10 cellular contexts compared by ENCODE assay signal in the genomic region with DNA sequence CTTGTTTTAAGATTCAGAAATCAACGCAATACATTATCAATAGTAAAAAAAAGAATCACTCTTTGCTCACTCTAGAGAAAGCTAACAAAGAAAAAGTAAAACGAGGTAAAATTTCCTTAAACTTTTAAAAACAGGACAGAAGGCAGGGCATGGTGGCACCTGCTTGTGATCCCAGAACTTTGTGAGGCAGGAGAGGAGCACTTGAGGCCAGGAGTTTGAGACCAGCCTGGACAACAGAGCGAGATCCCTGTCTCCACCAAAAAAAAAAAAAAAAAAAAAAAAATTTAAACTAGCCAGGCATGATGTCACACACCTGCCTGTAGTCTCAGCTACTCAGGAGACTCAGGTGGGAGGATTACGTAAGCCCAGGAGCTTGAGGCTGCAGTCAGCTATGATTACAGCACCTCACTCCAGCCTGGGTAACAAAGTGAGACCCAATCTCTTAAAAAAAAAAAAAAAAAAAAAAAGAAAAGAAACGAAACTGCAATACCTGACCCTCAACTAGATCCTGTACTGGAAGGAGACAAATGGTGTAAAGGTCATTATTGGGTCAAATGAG. TPM values are rescaled to one million over a fixed set of nuclear protein-coding genes. Genes with fewer than 3 reads are reported as not detected.
DNase-seq lines count a peak whose midpoint lies in the region; ATAC-seq, FAIRE-seq and TF ChIP-seq lines count a peak whose summit lies in the region.
"Had no signal": no experiment of that assay in that cellular context is flagged by ENCODE, and none has a peak within 500 bp of the region (broad histone marks: within the 10 kb centered on the region; RNA-seq: fewer than 3 reads in every experiment).

No MANE protein-coding gene starts in this region.

- H3K27ac ChIP-seq in CD4-positive, alpha-beta memory T cell (ENCODE audit: low read depth, low read length): peak overlapping the region; percentile 99
- H3K27ac ChIP-seq in HUES64 (ENCODE audit: low read depth, low read length) (no peak overlapping the region), ascending aorta (peak overlapping the region in 1 of 2 donors; percentile 15), mesendoderm (ENCODE audit: low read depth, low read length) (no peak overlapping the region), kidney (ENCODE audit: low read depth in 2 of 2, low read length in 2 of 2) (no peak overlapping the region)

- intact Hi-C loops in CD4-positive, alpha-beta memory T cell (cut with micrococcal nuclease): loop anchor here (2.0 to 10.0 kb wide), 5 partner anchors 19 to 1703 kb away; a partner anchor contains a TSS
- intact Hi-C loops in ascending aorta (cut with DNase I) (loop anchor here (10.0 kb wide), 1 partner anchor 637 kb away; a partner anchor contains a TSS), kidney (cut with DNase I) (no loop called here)

- H3K4me1 ChIP-seq in CD4-positive, alpha-beta memory T cell (ENCODE audit: insufficient read depth, low read length): peaks cover 71% of the 10 kb centered on the region
- peaks cover 30% of the 10 kb centered on the region for H3K4me1 ChIP-seq in HUES64 (ENCODE audit: insufficient read depth, low read length)
- H3K4me1 ChIP-seq in ascending aorta: peaks cover 4 to 10% of the 10 kb centered on the region in 2 donors
- H3K4me1 ChIP-seq in mesendoderm (ENCODE audit: control insufficient read depth, low read depth, low read length): no peaks in the 10 kb centered on the region
- H3K4me1 ChIP-seq in kidney (ENCODE audit: control insufficient read depth in 1 of 2, insufficient read depth in 1 of 2, low read depth in 1 of 2, low read length in 2 of 2): peaks cover 2 to 11% of the 10 kb centered on the region in 2 donors

- FAIRE-seq in kidney (lab: Jason Lieb, UNC): no peak
- FAIRE-seq: GM18507 had no signal

- no peaks in the 10 kb centered on the region for H3K27me3 ChIP-seq in CD4-positive, alpha-beta memory T cell (ENCODE audit: insufficient read depth, low read length)
- H3K27me3 ChIP-seq in HUES64 (ENCODE audit: insufficient read depth, low read length): no peaks in the 10 kb centered on the region
- no peaks in the 10 kb centered on the region for H3K27me3 ChIP-seq in ascending aorta
- no peaks in the 10 kb centered on the region for H3K27me3 ChIP-seq in mesendoderm (ENCODE audit: insufficient read depth, low read length, poor library complexity)

- no peak overlapping the region for H2BK15ac ChIP-seq in mesendoderm (replicated peaks; ENCODE audit: low read depth)

- H2BK5ac ChIP-seq in mesendoderm (ENCODE audit: low read length): no peak overlapping the region

- peaks cover 0 to 23% of the 10 kb centered on the region in 2 donors for H3K36me3 Mint-ChIP-seq in CD4-positive, alpha-beta memory T cell

- POLR2A ChIA-PET in CD4-positive, alpha-beta memory T cell (lab: Charles Lee; ENCODE audit: partially characterized antibody): interaction anchor here (0.6 to 1.2 kb wide), 4 partner anchors 8 to 86 kb away, joined by 3 read pairs; no protein-coding TSS in a partner anchor

- no peak overlapping the region for H3K23ac ChIP-seq in mesendoderm (ENCODE audit: low read length)

- H3K79me1 ChIP-seq in mesendoderm (ENCODE audit: low read length): peaks cover 5% of the 10 kb centered on the region

- H3K9me3 Mint-ChIP-seq in CD4-positive, alpha-beta memory T cell: peaks cover 0 to 6% (median 0%) of the 10 kb centered on the region in 8 donors
- H3K9me3 Mint-ChIP-seq: dendritic cell treated with granulocyte-macrophage colony-stimulating factor and Interleukin-4, amounts not matched to agents 40 ng/mL and 50 ng/mL, for 4 days had no signal

- H3K79me2 ChIP-seq in mesendoderm (ENCODE audit: control insufficient read depth, insufficient read depth, low read length): peaks cover 70% of the 10 kb centered on the region

- H3K4me3 ChIP-seq in CD4-positive, alpha-beta memory T cell (ENCODE audit: low read length in 2 of 2): no peak overlapping the region
- 0 out of 2 replicates have a peak overlapping the region, but pooled peaks have one; percentile 90 for H3K4me3 ChIP-seq in HUES64 (ENCODE audit: low read length)
- H3K4me3 ChIP-seq in ascending aorta: peak overlapping the region; percentile 88 to 97
- H3K4me3 ChIP-seq in mesendoderm (ENCODE audit: low read length): no peak overlapping the region
- H3K4me3 ChIP-seq in kidney (ENCODE audit: low read length in 2 of 2): peak overlapping the region in 1 of 2 donors; percentile 95

- H2BK120ac ChIP-seq in mesendoderm (ENCODE audit: low read depth, low read length): no peak overlapping the region

- H3K4me1 Mint-ChIP-seq in CD4-positive, alpha-beta memory T cell: peaks cover 16 to 45% (median 37%) of the 10 kb centered on the region in 4 donors

- H3K27ac Mint-ChIP-seq in CD4-positive, alpha-beta memory T cell: peak overlapping the region in 6 of 7 donors; percentile 67 to 94 (median 89)
- H3K27ac Mint-ChIP-seq: dendritic cell treated with granulocyte-macrophage colony-stimulating factor and Interleukin-4, amounts not matched to agents 40 ng/mL and 50 ng/mL, for 4 days had no signal

- no peak for ATAC-seq in GM19455 (IDR thresholded peaks at IDR 0.05; ENCODE audit: unreplicated experiment)

- H3K9ac ChIP-seq in HUES64 (ENCODE audit: low read depth, low read length) (no peak overlapping the region), mesendoderm (ENCODE audit: low read length) (no peak overlapping the region), kidney (ENCODE audit: low read length in 2 of 2) (peak overlapping the region in 1 of 2 donors; percentile 87)

- H2AK5ac ChIP-seq in mesendoderm (ENCODE audit: low read length): no peak overlapping the region

- TF ChIP-seq CTCF in ascending aorta (IDR thresholded peaks at IDR 0.05) (no peak), kidney (IDR thresholded peaks at IDR 0.05; ENCODE audit: borderline replicate concordance, extremely low read depth, insufficient read depth) (no peak)

- DNase-seq in CD4-positive, alpha-beta memory T cell: peak; percentile 18 to 88 (median 43)
- DNase-seq in ascending aorta (ENCODE audit: low spot score in 2 of 2): no peak
- DNase-seq in mesendoderm: peak; percentile 74
- DNase-seq in NCI-H128 (lab: John Stamatoyannopoulos, UW; ENCODE audit: unreplicated experiment): no peak
- no peak for DNase-seq in kidney
- DNase-seq in GDM1 (lab: John Stamatoyannopoulos, UW): no peak

- peaks cover 1 to 4% of the 10 kb centered on the region in 2 donors for H3K27me3 Mint-ChIP-seq in CD4-positive, alpha-beta memory T cell
- H3K27me3 Mint-ChIP-seq: dendritic cell treated with granulocyte-macrophage colony-stimulating factor and Interleukin-4, amounts not matched to agents 40 ng/mL and 50 ng/mL, for 4 days had no signal

- H3K56ac ChIP-seq in mesendoderm (ENCODE audit: low read length): no peak overlapping the region

- no peak overlapping the region for H3K4ac ChIP-seq in mesendoderm (ENCODE audit: low read depth, low read length)

- H3K18ac ChIP-seq in mesendoderm (ENCODE audit: low read length): no peak overlapping the region

- no peaks in the 10 kb centered on the region for H3K9me3 ChIP-seq in CD4-positive, alpha-beta memory T cell (ENCODE audit: control insufficient read depth in 1 of 2, low read length in 2 of 2)
- H3K9me3 ChIP-seq in HUES64 (ENCODE audit: insufficient read depth, low read depth, low read length) (no peaks in the 10 kb centered on the region), ascending aorta (no peaks in the 10 kb centered on the region), kidney (ENCODE audit: control insufficient read depth in 1 of 2, low read length in 2 of 2) (no peaks in the 10 kb centered on the region)

- 87% methylated on average over 5 of the region's 5 CpGs for WGBS in HUES64
- no CpG with 5 or more reads among the region's 5 CpGs for WGBS in mesendoderm (ENCODE audit: extremely low coverage, insufficient coverage, low lambda C conversion rate)

- CTCF ChIA-PET in CD4-positive, alpha-beta memory T cell (lab: Charles Lee; ENCODE audit: partially characterized antibody): interaction anchor here (0.7 to 3.2 kb wide), 5 partner anchors 11 to 131 kb away, joined by 4 to 17 read pairs (median 6); no protein-coding TSS in a partner anchor

- no peak overlapping the region for H4K8ac ChIP-seq in mesendoderm (ENCODE audit: low read depth, low read length)

- H3K4me3 Mint-ChIP-seq in CD4-positive, alpha-beta memory T cell: peak overlapping the region in 5 of 8 donors; percentile 36 to 72 (median 55)
- H3K4me3 Mint-ChIP-seq: dendritic cell treated with granulocyte-macrophage colony-stimulating factor and Interleukin-4, amounts not matched to agents 40 ng/mL and 50 ng/mL, for 4 days had no signal

- no peaks in the 10 kb centered on the region for H3K36me3 ChIP-seq in CD4-positive, alpha-beta memory T cell (ENCODE audit: insufficient read depth, low read length)
- H3K36me3 ChIP-seq in HUES64 (ENCODE audit: insufficient read depth, low read length) (0 out of 2 replicates have a peak, but pooled peaks cover 5% of the 10 kb centered on the region), ascending aorta (no peaks in the 10 kb centered on the region), mesendoderm (ENCODE audit: control insufficient read depth, insufficient read depth, low read length) (no peaks in the 10 kb centered on the region), kidney (ENCODE audit: control insufficient read depth in 1 of 2, insufficient read depth in 2 of 2, low read length in 2 of 2) (no peaks in the 10 kb centered on the region)

- no peak overlapping the region for H4K5ac ChIP-seq in mesendoderm (ENCODE audit: low read length)

- no peak overlapping the region for H3K4me2 ChIP-seq in mesendoderm (ENCODE audit: low read length)

RNA-seq across cellular contexts. Expression of a gene that starts 3.5 kb away (rescaled TPM):
- 100 to 1,000 TPM; 353 to 360 TPM for total RNA-seq in CD4-positive, alpha-beta memory T cell
- polyA plus RNA-seq in CD4-positive, alpha-beta memory T cell: 100 to 1,000 TPM; 226 to 370 TPM
- polyA plus RNA-seq in HUES64 (2013, experiment 1 of 2): 192 TPM
- 242 TPM for polyA plus RNA-seq in HUES64 (2013, experiment 2 of 2)
- 140 TPM for total RNA-seq in ascending aorta
- 171 TPM for polyA plus RNA-seq in mesendoderm (2013, experiment 1 of 2)
- polyA plus RNA-seq in mesendoderm (2013, experiment 2 of 2): 170 TPM
- total RNA-seq in kidney: 314 TPM
- polyA plus RNA-seq in kidney (ENCODE audit: insufficient read depth, low read depth, low replicate concordance): 172 TPM

Comparison
In these comparisons a context has a peak if more than half of its experiments do, and no peak if none do; other contexts are left out.
1. DNase-seq: peak in CD4-positive, alpha-beta memory T cell (5 of 5) and mesendoderm (single experiment); none in ascending aorta (0 of 2), NCI-H128 (single experiment), kidney (single experiment) and GDM1 (single experiment).
2. H3K4me3 ChIP-seq: peak in HUES64 (single experiment) and ascending aorta (2 of 2); none in CD4-positive, alpha-beta memory T cell (0 of 2) and mesendoderm (single experiment).